Comparison of ENCODE assay signal across 10 cellular contexts in the genomic region with DNA sequence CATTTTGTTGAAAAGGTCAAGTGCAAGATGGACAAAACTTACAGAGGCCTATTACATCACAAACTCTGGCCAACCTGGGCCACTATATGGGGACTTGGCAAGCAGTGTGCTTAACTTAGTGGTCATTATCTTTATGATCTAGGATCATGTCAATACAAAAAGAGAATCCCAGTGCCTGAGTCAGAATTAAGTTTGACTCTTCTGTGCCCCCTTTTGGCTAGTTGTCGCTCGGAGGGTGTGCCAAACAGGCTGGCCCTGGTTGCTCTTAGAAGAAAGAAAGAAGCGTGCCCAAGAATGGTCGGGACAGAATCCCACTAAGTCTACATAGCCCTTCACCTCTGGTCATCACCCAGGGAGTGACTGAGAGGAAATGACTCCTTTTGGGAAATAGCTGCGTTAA.
A peak's percentile ranks its signal among the peaks of the same experiment; 100 is the strongest.
DNase-seq lines count a peak whose midpoint lies in the region; ATAC-seq, FAIRE-seq and TF ChIP-seq lines count a peak whose summit lies in the region.
"Had no signal": no experiment of that assay in that cellular context is flagged by ENCODE, and none has a peak within 500 bp of the region (broad histone marks: within the 10 kb centered on the region; RNA-seq: fewer than 3 reads in every experiment).

No MANE protein-coding gene starts in this region.

- peak; percentile 59 for DNase-seq in GM23338 (ENCODE audit: low spot score)
- DNase-seq in SK-MEL-5 (ENCODE audit: low read depth, low spot score): peak; percentile 42
- DNase-seq in K562 (ENCODE audit: extremely low read depth in 1 of 4, low spot score in 3 of 4): no peak
- DNase-seq in stimulated activated CD4-positive, alpha-beta T cell treated with anti-CD3 and anti-CD28 coated beads, Interleukin-4, amount 100 ng/mL, for 1 hour: peak; percentile 30
- DNase-seq in lower leg skin (ENCODE audit: low spot score in 2 of 2): no peak
- no peak for DNase-seq in DMS79 treated with DMSO at 0.1 percent for 48 hours (lab: John Stamatoyannopoulos, UW)
- no peak for DNase-seq in NOMO-1 (lab: John Stamatoyannopoulos, UW; ENCODE audit: unreplicated experiment in 2 of 2)
- DNase-seq: activated B cell treated with CpG ODN at 0.5 μM for 24 hours, trophoblast cell had no signal

- H3K4me2 ChIP-seq in GM23338 (no peak overlapping the region), K562 (ENCODE audit: insufficient read depth, low read length) (no peak overlapping the region)

- H4K20me1 ChIP-seq in GM23338 (replicated peaks; ENCODE audit: insufficient read depth): no peaks in the 10 kb centered on the region
- no peaks in the 10 kb centered on the region for H4K20me1 ChIP-seq in K562 (replicated peaks; ENCODE audit: control insufficient read depth, insufficient read depth, low read length)

- H3K9me3 Mint-ChIP-seq in GM23338: no peaks in the 10 kb centered on the region
- H3K9me3 Mint-ChIP-seq: activated B cell treated with CpG ODN at 0.5 μM for 24 hours had no signal

- TF ChIP-seq CTCF in GM23338 (conservative IDR thresholded peaks at IDR 0.05; ENCODE audit: low read depth in 2 of 2) (peak; percentile 46 to 66), K562 (IDR thresholded peaks at IDR 0.05 in 2 of 3, conservative IDR thresholded peaks at IDR 0.05 in 1 of 3; ENCODE audit: insufficient read depth in 2 of 3, low read depth in 1 of 3, low read length in 3 of 3) (peak in 2 of 3 experiments; percentile 19 to 31; a peak in 3 of 6 replicates), lower leg skin (IDR thresholded peaks at IDR 0.05) (no peak)

- H2AFZ ChIP-seq in GM23338 (peak overlapping the region; percentile 91), K562 (ENCODE audit: low read depth, low read length) (no peak overlapping the region)

- H3K79me2 ChIP-seq in GM23338 (replicated peaks; ENCODE audit: insufficient read depth) (no peaks in the 10 kb centered on the region), K562 (ENCODE audit: control insufficient read depth, insufficient read depth, low read length) (no peaks in the 10 kb centered on the region)

- no peak overlapping the region for H3K27ac ChIP-seq in GM23338 (ENCODE audit: low read depth)
- no peak overlapping the region for H3K27ac ChIP-seq in K562 (ENCODE audit: extremely low read depth, low read depth, low read length)

- POLR2A ChIA-PET in K562 (lab: Yijun Ruan, JAX): no interaction called here

- ATAC-seq in GM23338: peak; percentile 73
- ATAC-seq in K562: peak; percentile 57
- no peak for ATAC-seq in GM18870 (IDR thresholded peaks at IDR 0.05; ENCODE audit: unreplicated experiment)

- H3F3A ChIP-seq in GM23338 (replicated peaks; ENCODE audit: low read depth): no peaks in the 10 kb centered on the region

- H3K27me3 ChIP-seq in GM23338 (ENCODE audit: insufficient read depth): no peaks in the 10 kb centered on the region
- no peaks in the 10 kb centered on the region for H3K27me3 ChIP-seq in K562 (ENCODE audit: control insufficient read depth in 2 of 2, insufficient read depth in 2 of 2, low read length in 2 of 2)

- H3K27ac Mint-ChIP-seq in GM23338: no peak overlapping the region
- H3K27ac Mint-ChIP-seq: activated B cell treated with CpG ODN at 0.5 μM for 24 hours had no signal

- intact Hi-C loops in K562 (cut with micrococcal nuclease): loop anchor here (5.0 kb wide), 1 partner anchor 82 kb away; no protein-coding TSS in a partner anchor
- intact Hi-C loops in lower leg skin (cut with DNase I; ENCODE audit: low total_unique reads): no loop called here

- no peaks in the 10 kb centered on the region for H3K9me2 ChIP-seq in GM23338 (ENCODE audit: insufficient read depth)

- no peaks in the 10 kb centered on the region for H3K36me3 ChIP-seq in GM23338 (ENCODE audit: insufficient read depth)
- no peaks in the 10 kb centered on the region for H3K36me3 ChIP-seq in K562 (ENCODE audit: control insufficient read depth, insufficient read depth, low read length)

- H3K9me3 ChIP-seq in K562 (replicated peaks; ENCODE audit: control insufficient read depth, insufficient read depth, low read depth, low read length): no peaks in the 10 kb centered on the region

- no peaks in the 10 kb centered on the region for H3K4me1 ChIP-seq in GM23338 (ENCODE audit: insufficient read depth)
- H3K4me1 ChIP-seq in K562 (replicated peaks in 1 of 2; ENCODE audit: control insufficient read depth in 2 of 2, insufficient read depth in 2 of 2, low read length in 2 of 2): no peaks in the 10 kb centered on the region

- 28% methylated on average over 5 of the region's 5 CpGs for WGBS in K562 (ENCODE audit: insufficient coverage, low coverage, missing lambda C conversion rate)
- WGBS in lower leg skin, 2 donors: 72 to 83% methylated on average over 5 of the region's 5 CpGs

- no peaks in the 10 kb centered on the region for H3K4me1 Mint-ChIP-seq in GM23338
- H3K4me1 Mint-ChIP-seq: activated B cell treated with CpG ODN at 0.5 μM for 24 hours had no signal

- no peaks in the 10 kb centered on the region for H3K36me3 Mint-ChIP-seq in GM23338 (ENCODE audit: low read depth)

- H3K4me3 Mint-ChIP-seq in GM23338: no peak overlapping the region
- H3K4me3 Mint-ChIP-seq: activated B cell treated with CpG ODN at 0.5 μM for 24 hours had no signal

- peak; percentile 57 for FAIRE-seq in K562 (lab: Jason Lieb, UNC)

- H3K4me3 ChIP-seq in GM23338 (no peak overlapping the region), K562 (no peak overlapping the region), lower leg skin (ENCODE audit: low read depth, poor library complexity, severe bottlenecking) (no peak overlapping the region)

- TF ChIP-seq RAD21 in K562 (CRISPR knock-in tag; conservative IDR thresholded peaks at IDR 0.05 in 1 of 2, IDR thresholded peaks at IDR 0.05 in 1 of 2): peak; percentile 18 to 36; a peak in 3 of 4 replicates

- BruUV-seq in K562 (replicated peaks; lab: Mats Ljungman, UMichigan): no TSS peak

- in situ Hi-C loops in SK-MEL-5 (cut with HindIII; ENCODE audit: low pct_unique_long_range_greater_than_20kb, low sequenced_read_pairs): no loop called here
- in situ Hi-C loops in K562 (cut with MboI): no loop called here

- H3K9me1 ChIP-seq in K562 (ENCODE audit: control insufficient read depth, insufficient read depth, low read length): no peaks in the 10 kb centered on the region

- H3K27me3 Mint-ChIP-seq in GM23338 (ENCODE audit: insufficient read depth, low read depth, poor library complexity): peaks cover 2% of the 10 kb centered on the region

- TF ChIP-seq EP300 in K562 (IDR thresholded peaks at IDR 0.05; ENCODE audit: low read length): no peak

- TF ChIP-seq POLR2A in K562 (conservative IDR thresholded peaks at IDR 0.05) (no peak), lower leg skin (IDR thresholded peaks at IDR 0.05) (no peak)

- no peak overlapping the region for H3K9ac ChIP-seq in K562 (ENCODE audit: insufficient read depth in 1 of 2, low read depth in 2 of 2, low read length in 2 of 2)

- CTCF ChIA-PET in K562 (lab: Yijun Ruan, JAX; ENCODE audit: low intra/inter-chr PET ratio): no interaction called here

TF ChIP-seq in GM23338, 12 proteins besides CTCF, POLR2A, EP300 and RAD21 (continues in another document):
- no peak for TF ChIP-seq ZNF331 (CRISPR knock-in tag; IDR thresholded peaks at IDR 0.05; ENCODE audit: low read depth)
- no peak for TF ChIP-seq CREB1 (CRISPR knock-in tag; IDR thresholded peaks at IDR 0.05; ENCODE audit: low read depth)

TF ChIP-seq in K562, 482 proteins besides CTCF, POLR2A, EP300 and RAD21:
- TF ChIP-seq RBFOX2 (IDR thresholded peaks at IDR 0.05; ENCODE audit: low read depth, low read length): no peak
- TF ChIP-seq, protein P1, sequence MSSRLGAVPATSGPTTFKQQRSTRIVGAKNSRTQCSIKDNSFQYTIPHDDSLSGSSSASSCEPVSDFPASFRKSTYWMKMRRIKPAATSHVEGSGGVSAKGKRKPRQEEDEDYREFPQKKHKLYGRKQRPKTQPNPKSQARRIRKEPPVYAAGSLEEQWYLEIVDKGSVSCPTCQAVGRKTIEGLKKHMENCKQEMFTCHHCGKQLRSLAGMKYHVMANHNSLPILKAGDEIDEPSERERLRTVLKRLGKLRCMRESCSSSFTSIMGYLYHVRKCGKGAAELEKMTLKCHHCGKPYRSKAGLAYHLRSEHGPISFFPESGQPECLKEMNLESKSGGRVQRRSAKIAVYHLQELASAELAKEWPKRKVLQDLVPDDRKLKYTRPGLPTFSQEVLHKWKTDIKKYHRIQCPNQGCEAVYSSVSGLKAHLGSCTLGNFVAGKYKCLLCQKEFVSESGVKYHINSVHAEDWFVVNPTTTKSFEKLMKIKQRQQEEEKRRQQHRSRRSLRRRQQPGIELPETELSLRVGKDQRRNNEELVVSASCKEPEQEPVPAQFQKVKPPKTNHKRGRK (tag; IDR thresholded peaks at IDR 0.05): 0 out of 2 replicates have a peak, but pooled peaks have one; percentile 4

Comparison
In these comparisons a context has a peak if more than half of its experiments do, and no peak if none do; other contexts are left out.
1. DNase-seq: peak in GM23338 (single experiment), SK-MEL-5 (single experiment) and stimulated activated CD4-positive, alpha-beta T cell treated with anti-CD3 and anti-CD28 coated beads, Interleukin-4, amount 100 ng/mL, for 1 hour (single experiment); none in K562 (0 of 4), lower leg skin (0 of 2), DMS79 treated with DMSO at 0.1 percent for 48 hours (single experiment) and NOMO-1 (0 of 2).
2. CTCF ChIP-seq: peak in GM23338 (2 of 2) and K562 (2 of 3); none in lower leg skin (0 of 3).